Comparison of ENCODE assay signal across 9 cellular contexts in the genomic region with DNA sequence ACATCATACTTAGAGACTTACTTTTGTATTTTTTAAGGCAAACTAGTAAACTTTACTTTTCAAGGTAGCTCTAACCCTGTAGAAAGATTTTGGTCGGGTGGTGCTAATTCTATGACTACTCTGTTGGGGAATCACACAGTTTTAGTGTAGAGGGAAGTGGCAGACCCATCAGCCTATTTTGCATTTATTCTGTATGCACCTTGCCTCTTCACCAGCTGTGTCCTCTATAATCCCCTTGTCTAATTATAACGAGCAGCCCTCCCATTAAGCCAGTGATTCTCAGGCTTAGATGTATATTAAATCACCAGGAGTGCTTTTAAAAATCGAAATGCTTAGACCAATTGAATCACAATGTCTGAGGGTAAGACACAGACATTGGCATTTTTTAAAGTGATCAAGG.
A peak's percentile ranks its signal among the peaks of the same experiment; 100 is the strongest.
DNase-seq lines count a peak whose midpoint lies in the region; ATAC-seq, FAIRE-seq and TF ChIP-seq lines count a peak whose summit lies in the region.
"Had no signal": no experiment of that assay in that cellular context is flagged by ENCODE, and none has a peak within 500 bp of the region (broad histone marks: within the 10 kb centered on the region; RNA-seq: fewer than 3 reads in every experiment).

No MANE protein-coding gene starts in this region.

- H3K27ac Mint-ChIP-seq in activated B cell treated with CpG ODN at 0.5 μM for 24 hours: no peak overlapping the region
- no peak overlapping the region for H3K27ac Mint-ChIP-seq in naive thymus-derived CD8-positive, alpha-beta T cell
- no peak overlapping the region for H3K27ac Mint-ChIP-seq in activated CD4-positive, alpha-beta memory T cell treated with anti-CD3 and anti-CD28 coated beads for 36 hours
- H3K27ac Mint-ChIP-seq: activated T-cell treated with anti-CD3 and anti-CD28 coated beads, Interleukin-2, amount 50 U/mL, for 24 hours had no signal

- no peaks in the 10 kb centered on the region for H3K9me3 Mint-ChIP-seq in activated B cell treated with CpG ODN at 0.5 μM for 24 hours
- H3K9me3 Mint-ChIP-seq in naive thymus-derived CD8-positive, alpha-beta T cell: no peaks in the 10 kb centered on the region
- no peaks in the 10 kb centered on the region for H3K9me3 Mint-ChIP-seq in activated CD4-positive, alpha-beta memory T cell treated with anti-CD3 and anti-CD28 coated beads for 36 hours
- H3K9me3 Mint-ChIP-seq: activated T-cell treated with anti-CD3 and anti-CD28 coated beads, Interleukin-2, amount 50 U/mL, for 24 hours had no signal

- intact Hi-C loops in activated B cell treated with CpG ODN at 0.5 μM for 24 hours (cut with micrococcal nuclease): loop anchor here (2.0 kb wide), 2 partner anchors 28 to 78 kb away; partner anchors contain the start of gene GALNT7
- intact Hi-C loops in activated CD4-positive, alpha-beta memory T cell treated with anti-CD3 and anti-CD28 coated beads for 36 hours (cut with micrococcal nuclease): no loop called here

- DNase-seq in activated B cell treated with CpG ODN at 0.5 μM for 24 hours (no peak), SKM-1 treated with dmso at 0.1 percent for 144 hours (lab: John Stamatoyannopoulos, UW; ENCODE audit: unreplicated experiment) (no peak), HTR-8/SVneo (ENCODE audit: insufficient read length, low spot score) (no peak)
- DNase-seq in naive thymus-derived CD8-positive, alpha-beta T cell: no peak
- DNase-seq in activated CD4-positive, alpha-beta memory T cell treated with anti-CD3 and anti-CD28 coated beads for 36 hours: no peak
- DNase-seq: activated T-cell treated with anti-CD3 and anti-CD28 coated beads, Interleukin-2, amount 50 U/mL, for 24 hours had no signal

- ATAC-seq in GM18505 (IDR thresholded peaks at IDR 0.05; ENCODE audit: unreplicated experiment) (peak; percentile 47), GM21447 (IDR thresholded peaks at IDR 0.05; ENCODE audit: unreplicated experiment) (peak; percentile 51), HG03280 (IDR thresholded peaks at IDR 0.05; ENCODE audit: unreplicated experiment) (peak; percentile 44), activated B cell treated with CpG ODN at 0.5 μM for 24 hours (ENCODE audit: low read depth) (peak; percentile 84)
- ATAC-seq in naive thymus-derived CD8-positive, alpha-beta T cell: no peak

- no peak for TF ChIP-seq CTCF in activated B cell treated with CpG ODN at 0.5 μM for 24 hours (IDR thresholded peaks at IDR 0.05)

- POLR2A ChIA-PET in activated B cell treated with CpG ODN at 0.5 μM for 24 hours (lab: Charles Lee): no interaction called here
- POLR2A ChIA-PET in naive thymus-derived CD8-positive, alpha-beta T cell (lab: Charles Lee): no interaction called here
- POLR2A ChIA-PET in activated CD4-positive, alpha-beta memory T cell treated with anti-CD3 and anti-CD28 coated beads for 36 hours (lab: Charles Lee): no interaction called here

- no peak for FAIRE-seq in HTR-8/SVneo (lab: Jason Lieb, UNC)

- no peak for TF ChIP-seq POLR2A in GM18505 (IDR thresholded peaks at IDR 0.05; ENCODE audit: borderline replicate concordance, extremely low read depth, insufficient read depth, insufficient read length)

- H3K4me1 Mint-ChIP-seq in activated B cell treated with CpG ODN at 0.5 μM for 24 hours: peaks cover 58% of the 10 kb centered on the region
- H3K4me1 Mint-ChIP-seq in naive thymus-derived CD8-positive, alpha-beta T cell: peaks cover 20 to 53% (median 34%) of the 10 kb centered on the region in 4 donors
- H3K4me1 Mint-ChIP-seq in activated CD4-positive, alpha-beta memory T cell treated with anti-CD3 and anti-CD28 coated beads for 36 hours (ENCODE audit: low read depth): peaks cover 24% of the 10 kb centered on the region

- peak overlapping the region; percentile 50 for H3K4me3 Mint-ChIP-seq in activated B cell treated with CpG ODN at 0.5 μM for 24 hours
- no peak overlapping the region for H3K4me3 Mint-ChIP-seq in naive thymus-derived CD8-positive, alpha-beta T cell
- H3K4me3 Mint-ChIP-seq in activated CD4-positive, alpha-beta memory T cell treated with anti-CD3 and anti-CD28 coated beads for 36 hours: no peak overlapping the region
- H3K4me3 Mint-ChIP-seq: activated T-cell treated with anti-CD3 and anti-CD28 coated beads, Interleukin-2, amount 50 U/mL, for 24 hours had no signal

- CTCF ChIA-PET in activated B cell treated with CpG ODN at 0.5 μM for 24 hours (lab: Charles Lee): interaction anchor here (1.0 to 1.2 kb wide), 4 partner anchors 10 to 79 kb away, joined by 3 to 5 read pairs (median 3); partner anchors contain the start of gene GALNT7
- CTCF ChIA-PET in activated CD4-positive, alpha-beta memory T cell treated with anti-CD3 and anti-CD28 coated beads for 36 hours (lab: Charles Lee): interaction anchor here (1.5 kb wide), 1 partner anchor 233 kb away, joined by 4 read pairs; no protein-coding TSS in a partner anchor

- H3K36me3 Mint-ChIP-seq in activated B cell treated with CpG ODN at 0.5 μM for 24 hours (ENCODE audit: low read depth): peaks cover 11% of the 10 kb centered on the region
- peaks cover 0 to 22% (median 11%) of the 10 kb centered on the region in 3 donors for H3K36me3 Mint-ChIP-seq in naive thymus-derived CD8-positive, alpha-beta T cell
- H3K36me3 Mint-ChIP-seq in activated CD4-positive, alpha-beta memory T cell treated with anti-CD3 and anti-CD28 coated beads for 36 hours: no peaks in the 10 kb centered on the region

- no peaks in the 10 kb centered on the region for H3K27me3 Mint-ChIP-seq in activated B cell treated with CpG ODN at 0.5 μM for 24 hours
- H3K27me3 Mint-ChIP-seq in naive thymus-derived CD8-positive, alpha-beta T cell: no peaks in the 10 kb centered on the region
- H3K27me3 Mint-ChIP-seq in activated CD4-positive, alpha-beta memory T cell treated with anti-CD3 and anti-CD28 coated beads for 36 hours: no peaks in the 10 kb centered on the region
- H3K27me3 Mint-ChIP-seq: activated T-cell treated with anti-CD3 and anti-CD28 coated beads, Interleukin-2, amount 50 U/mL, for 24 hours had no signal

Comparison
In these comparisons a context has a peak if more than half of its experiments do, and no peak if none do; other contexts are left out.
1. ATAC-seq: peak in GM18505 (single experiment), GM21447 (single experiment), HG03280 (single experiment) and activated B cell treated with CpG ODN at 0.5 μM for 24 hours (single experiment); none in naive thymus-derived CD8-positive, alpha-beta T cell (0 of 2).